ENCODE assay signal across 8 cellular contexts in genomic region chr5:95760291-95761191, GRCh38. TPM values are rescaled to one million over a fixed set of nuclear protein-coding genes. Genes with fewer than 3 reads are reported as not detected.
DNase-seq lines count a peak whose midpoint lies in the region; ATAC-seq lines count a peak whose summit lies in the region.

No MANE protein-coding gene starts in this region.

- no peaks in the 10 kb centered on the region for H3K9me3 ChIP-seq in muscle layer of duodenum (ENCODE audit: control insufficient read depth in 1 of 2, low read length in 2 of 2)

- peak overlapping the region in 1 of 2 donors; percentile 11 for H3K4me3 ChIP-seq in muscle layer of duodenum (ENCODE audit: low read depth in 1 of 2, low read length in 2 of 2)

- H3K36me3 ChIP-seq in muscle layer of duodenum (ENCODE audit: control insufficient read depth in 1 of 2, insufficient read depth in 2 of 2, low read length in 2 of 2): peaks cover 10% of the 10 kb centered on the region in 2 donors

- DNase-seq in Right ventricle myocardium inferior (ENCODE audit: missing footprints): no peak
- no peak for DNase-seq in cardiac septum (ENCODE audit: low spot score)
- peak; percentile 86 for DNase-seq in NOMO-1 treated with DMSO at 0.1 percent for 48 hours (lab: John Stamatoyannopoulos, UW; ENCODE audit: unreplicated experiment)
- DNase-seq in central memory CD8-positive, alpha-beta T cell (ENCODE audit: low spot score in 2 of 2): no peak
- DNase-seq in nucleus accumbens (lab: John Stamatoyannopoulos, UW): no peak
- no peak for DNase-seq in anterior cingulate cortex (lab: John Stamatoyannopoulos, UW)

- peaks cover 38% of the 10 kb centered on the region for H3K4me1 Mint-ChIP-seq in central memory CD8-positive, alpha-beta T cell

- H3K27ac Mint-ChIP-seq in central memory CD8-positive, alpha-beta T cell (ENCODE audit: low read depth): peak overlapping the region; percentile 86

- H3K4me3 Mint-ChIP-seq in central memory CD8-positive, alpha-beta T cell: peak overlapping the region; percentile 80

- H3K4me1 ChIP-seq in muscle layer of duodenum (ENCODE audit: control insufficient read depth in 1 of 2, insufficient read depth in 2 of 2, low read length in 2 of 2): peaks cover 4 to 18% of the 10 kb centered on the region in 2 donors

- no peaks in the 10 kb centered on the region for H3K9me3 Mint-ChIP-seq in central memory CD8-positive, alpha-beta T cell

- H3K27me3 ChIP-seq in muscle layer of duodenum (ENCODE audit: low read depth, low read length): no peaks in the 10 kb centered on the region

- no peaks in the 10 kb centered on the region for H3K27me3 Mint-ChIP-seq in central memory CD8-positive, alpha-beta T cell

- intact Hi-C loops in Right ventricle myocardium inferior (cut with DNase I) (no loop called here), cardiac septum (cut with DNase I) (no loop called here)

- peak; percentile 27 for ATAC-seq in Right ventricle myocardium inferior
- ATAC-seq in HG02840 (IDR thresholded peaks at IDR 0.05; ENCODE audit: low FRiP score, unreplicated experiment): peak; percentile 91
- ATAC-seq in central memory CD8-positive, alpha-beta T cell (replicated peaks; ENCODE audit: extremely low read depth, poor library complexity, severe bottlenecking): peak; percentile 81

- peak overlapping the region; percentile 24 for H3K27ac ChIP-seq in muscle layer of duodenum (ENCODE audit: low read length)

- H3K36me3 Mint-ChIP-seq in central memory CD8-positive, alpha-beta T cell (ENCODE audit: insufficient read depth): no peaks in the 10 kb centered on the region

RNA-seq across cellular contexts. Expression of gene RHOBTB3, which starts 29.4 kb away (rescaled TPM):
- total RNA-seq in Right ventricle myocardium inferior (76.5 TPM), cardiac septum (79.0 TPM)

Comparison
In these comparisons a context has a peak if more than half of its experiments do, and no peak if none do; other contexts are left out.
1. ATAC-seq: peak in every context shown above with its lines; median percentile 91 in HG02840; 81 in central memory CD8-positive, alpha-beta T cell; 27 in Right ventricle myocardium inferior.